Comparison of ENCODE assay signal across 13 cellular contexts in the genomic region with DNA sequence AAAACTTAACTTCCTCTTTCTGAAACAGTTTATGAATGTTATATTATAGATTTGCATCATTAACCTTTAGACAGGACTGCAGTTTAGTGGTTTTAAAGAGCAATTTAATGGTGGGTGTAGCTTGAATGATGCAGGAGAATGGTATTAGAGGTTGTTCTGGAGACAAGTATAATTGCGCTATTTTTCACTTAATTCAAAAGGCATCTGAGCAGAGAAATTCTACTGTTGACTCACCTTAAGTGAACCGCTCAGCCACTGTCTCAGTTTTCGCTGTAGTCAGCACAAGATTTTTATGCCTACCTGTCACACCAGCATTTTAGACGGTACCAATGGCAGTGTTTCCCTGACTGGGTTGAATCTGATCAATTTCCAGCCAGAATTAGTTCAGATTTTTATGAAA.
DNase-seq lines count a peak whose midpoint lies in the region; ATAC-seq and TF ChIP-seq lines count a peak whose summit lies in the region.
"Had no signal": no experiment of that assay in that cellular context is flagged by ENCODE, and none has a peak within 500 bp of the region (broad histone marks: within the 10 kb centered on the region; RNA-seq: fewer than 3 reads in every experiment).

No MANE protein-coding gene starts in this region.

- TF ChIP-seq EP300 in ovary (IDR thresholded peaks at IDR 0.05) = no peak

- no peaks in the 10 kb centered on the region for H3K4me1 ChIP-seq in trophoblast cell (ENCODE audit: control insufficient read depth in 1 of 2, insufficient read depth in 2 of 2, low read length in 2 of 2)
- no peaks in the 10 kb centered on the region for H3K4me1 ChIP-seq in ovary (ENCODE audit: insufficient read depth)
- H3K4me1 ChIP-seq: BLaER1 had no signal

- no peaks in the 10 kb centered on the region for H3K27me3 ChIP-seq in trophoblast cell (ENCODE audit: insufficient read depth, low read length)
- no peaks in the 10 kb centered on the region for H3K27me3 ChIP-seq in ovary
- H3K27me3 ChIP-seq: BLaER1 had no signal

- H3K9me3 ChIP-seq in trophoblast cell (ENCODE audit: insufficient read depth, low read depth, low read length) = no peaks in the 10 kb centered on the region
- H3K9me3 ChIP-seq in ovary = no peaks in the 10 kb centered on the region
- H3K9me3 ChIP-seq: BLaER1 had no signal

- no peak for TF ChIP-seq POLR2A in ovary (IDR thresholded peaks at IDR 0.05)

- ATAC-seq in GM21447 (IDR thresholded peaks at IDR 0.05; ENCODE audit: unreplicated experiment) = no peak

- H3K79me1 ChIP-seq in trophoblast cell (ENCODE audit: low read length) = no peaks in the 10 kb centered on the region

- H3K18ac ChIP-seq in trophoblast cell (ENCODE audit: low read length) = no peak overlapping the region

- no peak overlapping the region for H2BK120ac ChIP-seq in trophoblast cell (ENCODE audit: insufficient read depth, low read length, poor library complexity)

- H3K23ac ChIP-seq in trophoblast cell (ENCODE audit: low read length) = no peak overlapping the region

- no peak overlapping the region for H3K4me2 ChIP-seq in trophoblast cell (ENCODE audit: low read length)
- H3K4me2 ChIP-seq: BLaER1 had no signal

- no peak overlapping the region for H2AFZ ChIP-seq in trophoblast cell (ENCODE audit: insufficient read depth, low read length, poor library complexity)

- H4K12ac ChIP-seq in trophoblast cell (ENCODE audit: low read depth, low read length) = no peak overlapping the region

- peak; percentile 74 for DNase-seq in EL
- peak; percentile 51 for DNase-seq in NCI-H187 treated with DMSO at 0.1 percent for 48 hours (lab: John Stamatoyannopoulos, UW)
- peak; percentile 79 for DNase-seq in epithelial cell of esophagus (ENCODE audit: low read depth)
- peak; percentile 15 to 77 for DNase-seq in trophoblast cell
- no peak for DNase-seq in ovary
- no peak for DNase-seq in activated CD8-positive, alpha-beta memory T cell treated with anti-CD3 and anti-CD28 coated beads, Interleukin-2, amount 50 U/mL, for 48 hours
- no peak for DNase-seq in NCI-H146 (lab: John Stamatoyannopoulos, UW)
- DNase-seq: activated naive CD8-positive, alpha-beta T cell treated with anti-CD3 and anti-CD28 coated beads, Interleukin-2, amount 10 ng/mL, durations not matched to agents 7 days and 5 days; NCI-H2171; stimulated activated CD8-positive, alpha-beta memory T cell treated with anti-CD3 and anti-CD28 coated beads, Interleukin-4, amount 100 ng/mL, for 48 hours; WERI-Rb-1 had no signal

- H3K27ac ChIP-seq in trophoblast cell (ENCODE audit: low read depth, low read length) = no peak overlapping the region
- H3K27ac ChIP-seq in ovary = no peak overlapping the region
- H3K27ac ChIP-seq: BLaER1, WERI-Rb-1 had no signal

- H3K9ac ChIP-seq in trophoblast cell (ENCODE audit: low read length) = no peak overlapping the region
- H3K9ac ChIP-seq: BLaER1 had no signal

- intact Hi-C loops in ovary (cut with DNase I) = no loop called here

- no peaks in the 10 kb centered on the region for H3K79me2 ChIP-seq in trophoblast cell (ENCODE audit: control insufficient read depth, insufficient read depth, low read length, poor library complexity)

- no peak overlapping the region for H4K8ac ChIP-seq in trophoblast cell (ENCODE audit: low read depth, low read length)

- no peak overlapping the region for H2AK5ac ChIP-seq in trophoblast cell (ENCODE audit: low read length)

- no peak overlapping the region for H2BK12ac ChIP-seq in trophoblast cell (ENCODE audit: low read length)

- no peak overlapping the region for H3K4ac ChIP-seq in trophoblast cell (ENCODE audit: low read depth, low read length)

- no peak overlapping the region for H2BK5ac ChIP-seq in trophoblast cell (ENCODE audit: low read depth, low read length, poor library complexity)

- H3K14ac ChIP-seq in trophoblast cell (ENCODE audit: low read length) = no peak overlapping the region

- no peaks in the 10 kb centered on the region for H3K36me3 ChIP-seq in trophoblast cell (ENCODE audit: control insufficient read depth in 1 of 2, insufficient read depth in 2 of 2, low read length in 2 of 2)
- H3K36me3 ChIP-seq in ovary = no peaks in the 10 kb centered on the region
- H3K36me3 ChIP-seq: BLaER1, WERI-Rb-1 had no signal

- TF ChIP-seq CTCF in epithelial cell of esophagus (IDR thresholded peaks at IDR 0.05; ENCODE audit: insufficient read depth, low read depth, low read length, missing control alignments) (no peak), ovary (IDR thresholded peaks at IDR 0.05) (no peak)

- WGBS in trophoblast cell (ENCODE audit: extremely low coverage, insufficient coverage, insufficient read length) = no CpG with 5 or more reads among the region's 4 CpGs
- WGBS in ovary, 3 donors = 67 to 86% (median 76%) methylated on average over 4 of the region's 4 CpGs

- H3K4me3 ChIP-seq in epithelial cell of esophagus (ENCODE audit: low read length) (no peak overlapping the region), trophoblast cell (ENCODE audit: low read depth, low read length) (no peak overlapping the region), ovary (no peak overlapping the region)
- H3K4me3 ChIP-seq: BLaER1 had no signal

- no peak overlapping the region for H4K91ac ChIP-seq in trophoblast cell (ENCODE audit: low read depth, low read length)

Comparison
In these comparisons a context has a peak if more than half of its experiments do, and no peak if none do; other contexts are left out.
1. DNase-seq: peak in EL (single experiment), NCI-H187 treated with DMSO at 0.1 percent for 48 hours (single experiment), epithelial cell of esophagus (single experiment) and trophoblast cell (2 of 2); none in ovary (0 of 5), activated CD8-positive, alpha-beta memory T cell treated with anti-CD3 and anti-CD28 coated beads, Interleukin-2, amount 50 U/mL, for 48 hours (single experiment) and NCI-H146 (single experiment).